Comparison of ENCODE assay signal across 25 cellular contexts in genomic region chr15:80878242-80878866, GRCh38.
DNase-seq lines count a peak whose midpoint lies in the region; ATAC-seq and TF ChIP-seq lines count a peak whose summit lies in the region.
"Had no signal": no experiment of that assay in that cellular context is flagged by ENCODE, and none has a peak within 500 bp of the region (broad histone marks: within the 10 kb centered on the region; RNA-seq: fewer than 3 reads in every experiment).

No MANE protein-coding gene starts in this region.

- peak overlapping the region; percentile 60 for H2BK120ac ChIP-seq in IMR-90 (ENCODE audit: low read depth, low read length)

- H3K4me1 ChIP-seq in IMR-90 (ENCODE audit: control insufficient read depth, insufficient read depth, low read length) (peaks cover 14% of the 10 kb centered on the region), SK-N-SH (ENCODE audit: control insufficient read depth in 1 of 2, insufficient read depth in 2 of 2, low read depth in 1 of 2, low read length in 1 of 2) (peaks cover 0 to 13% of the 10 kb centered on the region in 2 experiments; a peak in 1 of 4 replicates)
- H3K4me1 ChIP-seq: ascending aorta, Caco-2, pancreas, upper lobe of right lung had no signal

- H3K4ac ChIP-seq in IMR-90 (ENCODE audit: low read depth, low read length) = peak overlapping the region; percentile 61

- peak overlapping the region; percentile 55 for H3K23ac ChIP-seq in IMR-90 (ENCODE audit: low read depth, low read length)

- H3F3A ChIP-seq in SK-N-SH (replicated peaks; ENCODE audit: insufficient read depth) = no peaks in the 10 kb centered on the region

- no peak overlapping the region for H3K4me2 ChIP-seq in IMR-90 (ENCODE audit: low read depth, low read length)
- H3K4me2 ChIP-seq in SK-N-SH = no peak overlapping the region
- H3K4me2 ChIP-seq: smooth muscle cell had no signal

- DNase-seq in IMR-90 = peak; percentile 57
- no peak for DNase-seq in SK-N-SH
- peak; percentile 50 for DNase-seq in fibroblast of gingiva (ENCODE audit: low read depth)
- DNase-seq in renal cortical epithelial cell (ENCODE audit: low read depth) = peak; percentile 43
- DNase-seq in NCI-H2107 (lab: John Stamatoyannopoulos, UW) = no peak
- DNase-seq: activated CD8-positive, alpha-beta T cell treated with anti-CD3 and anti-CD28 coated beads, Interleukin-2, amount 10 ng/mL, durations not matched to agents 7 days and 5 days; activated naive CD4-positive, alpha-beta T cell treated with anti-CD3 and anti-CD28 coated beads, Interleukin-2, amount 10 ng/mL, durations not matched to agents 7 days and 5 days; activated T-cell treated with anti-CD3 and anti-CD28 coated beads, Interleukin-2, amount 50 U/mL, for 24 hours; Caco-2; effector memory CD4-positive, alpha-beta T cell; heart left ventricle; mammary epithelial cell; natural killer cell; NCI-H2081 treated with DMSO at 0.1 percent for 48 hours; NCI-H510A treated with DMSO at 0.1 percent for 48 hours; pancreas; SHP77 treated with DMSO at 0.1 percent for 48 hours; stimulated activated CD4-positive, alpha-beta T cell treated with anti-CD3 and anti-CD28 coated beads, Interleukin-4, amount 100 ng/mL, for 4 hours; upper lobe of right lung had no signal

- no peak for TF ChIP-seq RAD21 in IMR-90 (IDR thresholded peaks at IDR 0.05; ENCODE audit: low read length)
- TF ChIP-seq RAD21 in SK-N-SH (IDR thresholded peaks at IDR 0.05; ENCODE audit: low read length) = no peak

- H3K9me2 ChIP-seq in SK-N-SH = no peaks in the 10 kb centered on the region

- CTCF ChIA-PET in IMR-90 (lab: Yijun Ruan, JAX) = interaction anchor here (1.3 kb wide), 1 partner anchor 99 kb away, joined by 3 read pairs; the partner anchor contains the start of gene CEMIP
- CTCF ChIA-PET in SK-N-SH (lab: Yijun Ruan, JAX) = no interaction called here

- H2BK20ac ChIP-seq in IMR-90 (ENCODE audit: low read depth, low read length) = peak overlapping the region; percentile 31; the same call in 1 of the 2 replicates

- no peak overlapping the region for H2BK15ac ChIP-seq in IMR-90 (ENCODE audit: low read depth, low read length)

- H3K18ac ChIP-seq in IMR-90 (ENCODE audit: low read depth, low read length) = no peak overlapping the region; the same call in 1 of the 2 replicates

- H2AFZ ChIP-seq in IMR-90 (replicated peaks; ENCODE audit: low read length, poor library complexity) (no peak overlapping the region), SK-N-SH (ENCODE audit: low read depth) (no peak overlapping the region)

- peak overlapping the region; percentile 62 for H3K14ac ChIP-seq in IMR-90 (replicated peaks; ENCODE audit: low read depth, low read length)

- BruUV-seq in IMR-90 (replicated peaks; lab: Mats Ljungman, UMichigan) = no TSS peak

- POLR2A ChIA-PET in IMR-90 (lab: Charles Lee; ENCODE audit: unreplicated experiment) = no interaction called here
- POLR2A ChIA-PET in SK-N-SH (lab: Yijun Ruan, JAX) = no interaction called here

- no peak for TF ChIP-seq EP300 in SK-N-SH (IDR thresholded peaks at IDR 0.05; ENCODE audit: borderline replicate concordance in 1 of 2, low read depth in 1 of 2, low read length in 1 of 2)

- TF ChIP-seq POLR2A in IMR-90 (IDR thresholded peaks at IDR 0.05; ENCODE audit: low read depth, low read length) = no peak

- no peaks in the 10 kb centered on the region for H3K27me3 ChIP-seq in IMR-90 (ENCODE audit: control insufficient read depth, insufficient read depth, low read length)
- H3K27me3 ChIP-seq in SK-N-SH (ENCODE audit: insufficient read depth) = no peaks in the 10 kb centered on the region
- H3K27me3 ChIP-seq: ascending aorta, heart left ventricle, pancreas, upper lobe of right lung had no signal

- H3K4me3 ChIP-seq in IMR-90 (ENCODE audit: insufficient read depth, low read depth, low read length) (no peak overlapping the region), SK-N-SH (ENCODE audit: low read depth in 2 of 2, low read length in 1 of 2) (no peak overlapping the region)
- H3K4me3 ChIP-seq: ascending aorta, heart left ventricle, pancreas, smooth muscle cell, upper lobe of right lung had no signal

- H3K9me1 ChIP-seq in IMR-90 (ENCODE audit: insufficient read depth, low read length) = peaks cover 33% of the 10 kb centered on the region

- H3K79me2 ChIP-seq in SK-N-SH (ENCODE audit: insufficient read depth) = no peaks in the 10 kb centered on the region

- H4K8ac ChIP-seq in IMR-90 (ENCODE audit: low read depth in 2 of 2, low read length in 2 of 2) = peak overlapping the region; percentile 31 to 42; a peak in 1 of 4 replicates

- H2AK9ac ChIP-seq in IMR-90 (replicated peaks; ENCODE audit: low read depth, low read length, poor library complexity) = no peak overlapping the region

- peak overlapping the region; percentile 41 for H4K91ac ChIP-seq in IMR-90 (ENCODE audit: insufficient read depth, low read depth, low read length)

- peaks cover 0 to 14% of the 10 kb centered on the region in 2 experiments; a peak in 1 of 4 replicates for H3K79me1 ChIP-seq in IMR-90 (ENCODE audit: low read depth in 1 of 2, low read length in 2 of 2)

- H3K9me3 ChIP-seq in IMR-90 (ENCODE audit: control insufficient read depth, insufficient read depth, low read length) = no peaks in the 10 kb centered on the region
- H3K9me3 ChIP-seq in SK-N-SH = no peaks in the 10 kb centered on the region
- H3K9me3 ChIP-seq: ascending aorta, Caco-2, heart left ventricle, pancreas, upper lobe of right lung had no signal

- in situ Hi-C loops in IMR-90 (cut with MboI; ENCODE audit: low sequenced_read_pairs) = no loop called here

- dilution Hi-C loops in IMR-90 (cut with HindIII; ENCODE audit: low sequenced_read_pairs, unreplicated experiment) = no loop called here

- no peak overlapping the region for H4K5ac ChIP-seq in IMR-90 (ENCODE audit: low read depth, low read length)

- H3K9ac ChIP-seq in IMR-90 (ENCODE audit: low read depth, low read length) = no peak overlapping the region
- H3K9ac ChIP-seq in SK-N-SH = no peak overlapping the region

- TF ChIP-seq CTCF in IMR-90 (conservative IDR thresholded peaks at IDR 0.05; ENCODE audit: low read depth, low read length) (no peak), SK-N-SH (IDR thresholded peaks at IDR 0.05) (no peak)

- H4K20me1 ChIP-seq in IMR-90 (ENCODE audit: insufficient read depth, low read length) (peaks cover 56% of the 10 kb centered on the region), SK-N-SH (ENCODE audit: insufficient read depth) (no peaks in the 10 kb centered on the region)

- H3K36me3 ChIP-seq in IMR-90 (ENCODE audit: control insufficient read depth, insufficient read depth, low read length) = peaks cover 80% of the 10 kb centered on the region
- no peaks in the 10 kb centered on the region for H3K36me3 ChIP-seq in SK-N-SH (replicated peaks in 1 of 2; ENCODE audit: control insufficient read depth in 1 of 2, insufficient read depth in 2 of 2, low read length in 1 of 2)
- H3K36me3 ChIP-seq: ascending aorta, heart left ventricle, pancreas had no signal

- H3K27ac ChIP-seq in IMR-90 (ENCODE audit: insufficient read depth, low read length) (peak overlapping the region; percentile 17; the same call in 1 of the 2 replicates), SK-N-SH (ENCODE audit: low read depth in 2 of 2, low read length in 1 of 2) (no peak overlapping the region)
- H3K27ac ChIP-seq: ascending aorta, heart left ventricle, pancreas, upper lobe of right lung had no signal

- intact Hi-C loops in IMR-90 (cut with micrococcal nuclease) = no loop called here

- no CpG with 5 or more reads among the region's 3 CpGs for WGBS in IMR-90 (ENCODE audit: extremely low coverage in 2 of 2, insufficient read length in 1 of 2), 2 experiments
- 87% methylated on average over 2 of the region's 3 CpGs for WGBS in SK-N-SH (ENCODE audit: low lambda C conversion rate)

- H2BK5ac ChIP-seq in IMR-90 (ENCODE audit: low read depth, low read length, poor library complexity, severe bottlenecking) = peak overlapping the region; percentile 21

- peak overlapping the region; percentile 58 for H2AK5ac ChIP-seq in IMR-90 (ENCODE audit: low read depth, low read length)

- ATAC-seq in IMR-90 (ENCODE audit: low read depth) = peak; percentile 25
- ATAC-seq in HG02885 (IDR thresholded peaks at IDR 0.05; ENCODE audit: poor library complexity, unreplicated experiment) = no peak
- ATAC-seq in HG02970 (IDR thresholded peaks at IDR 0.05; ENCODE audit: low FRiP score, unreplicated experiment) = no peak
- no peak for ATAC-seq in HG03159 (IDR thresholded peaks at IDR 0.05; ENCODE audit: unreplicated experiment)
- ATAC-seq: activated CD4-positive, CD25-positive, alpha-beta regulatory T cell treated with anti-CD3 and anti-CD28 coated beads, Interleukin-2, amount 50 U/mL, for 24 hours; activated CD8-positive, alpha-beta T cell treated with anti-CD3 and anti-CD28 coated beads, Interleukin-2, amount 10 ng/mL, durations not matched to agents 7 days and 5 days; heart left ventricle; natural killer cell; pancreas; upper lobe of right lung had no signal

- H3K56ac ChIP-seq in IMR-90 (ENCODE audit: extremely low read depth, insufficient read depth, low read length) = no peak overlapping the region

TF ChIP-seq in IMR-90, 13 proteins besides CTCF, POLR2A, EP300 and RAD21 (continues in another document):
- TF ChIP-seq BHLHE40 (IDR thresholded peaks at IDR 0.05; ENCODE audit: low read depth, low read length) (no peak), USF2 (IDR thresholded peaks at IDR 0.05; ENCODE audit: low read depth, low read length) (no peak), FOS (IDR thresholded peaks at IDR 0.05; ENCODE audit: low read depth, low read length) (no peak), RCOR1 (IDR thresholded peaks at IDR 0.05; ENCODE audit: insufficient replicate concordance, low read length) (no peak)

TF ChIP-seq in SK-N-SH, 30 proteins besides CTCF, POLR2A, EP300 and RAD21:
- TF ChIP-seq FOSL2 (IDR thresholded peaks at IDR 0.05; ENCODE audit: borderline replicate concordance, low read depth) = no peak
- TF ChIP-seq TCF12 (IDR thresholded peaks at IDR 0.05) = peak; percentile 51

Comparison
In these comparisons a context has a peak if more than half of its experiments do, and no peak if none do; other contexts are left out.
1. DNase-seq: peak in IMR-90 (single experiment), fibroblast of gingiva (single experiment) and renal cortical epithelial cell (single experiment); none in SK-N-SH (single experiment) and NCI-H2107 (single experiment).